Comparison of ENCODE assay signal across 38 cellular contexts in genomic region chr17:15779119-15779518, GRCh38. TPM values are rescaled to one million over a fixed set of nuclear protein-coding genes. Genes with fewer than 3 reads are reported as not detected.
"Had no signal": no experiment of that assay in that cellular context is flagged by ENCODE, and none has a peak within 500 bp of the region (broad histone marks: within the 10 kb centered on the region; RNA-seq: fewer than 3 reads in every experiment).

No MANE protein-coding gene starts in this region.

- H3K4me1 Mint-ChIP-seq: activated B cell treated with CpG ODN at 0.5 μM for 24 hours; activated T-helper 17 cell treated with anti-CD3 and anti-CD28 coated beads, Interleukin-2, amount 50 U/mL, for 72 hours had no signal

- ATAC-seq: activated CD8-positive, alpha-beta T cell treated with anti-CD3 and anti-CD28 coated beads for 36 hours; activated naive CD4-positive, alpha-beta T cell treated with anti-CD3 and anti-CD28 coated beads, Interleukin-2, amount 50 U/mL, for 72 hours; activated T-cell treated with anti-CD3 and anti-CD28 coated beads, Interleukin-2, amount 50 U/mL, for 4 hours; activated T-cell treated with anti-CD3 and anti-CD28 coated beads, Interleukin-2, amount 50 U/mL, for 72 hours; activated T-helper 17 cell treated with anti-CD3 and anti-CD28 coated beads, Interleukin-2, amount 50 U/mL, for 72 hours; body of pancreas had no signal

- H3K27ac Mint-ChIP-seq: activated B cell treated with CpG ODN at 0.5 μM for 24 hours; activated CD4-positive, alpha-beta memory T cell treated with anti-CD3 and anti-CD28 coated beads for 36 hours; activated CD4-positive, alpha-beta T cell treated with anti-CD3 and anti-CD28 coated beads, Interleukin-2, amount 10 ng/mL, durations not matched to agents 24 days and 14 days; activated CD8-positive, alpha-beta T cell treated with anti-CD3 and anti-CD28 coated beads for 36 hours; activated naive CD4-positive, alpha-beta T cell treated with anti-CD3 and anti-CD28 coated beads for 36 hours; activated naive CD4-positive, alpha-beta T cell treated with anti-CD3 and anti-CD28 coated beads, Interleukin-2, amount 50 U/mL, for 72 hours; activated naive CD8-positive, alpha-beta T cell treated with anti-CD3 and anti-CD28 coated beads for 36 hours; activated T-cell treated with anti-CD3 and anti-CD28 coated beads, Interleukin-2, amount 50 U/mL, for 72 hours; activated T-helper 1 cell treated with anti-CD3 and anti-CD28 coated beads, Interleukin-12 subunit alpha, Interleukin-12 subunit beta, Interleukin-2, Interleukin-4 antibody, amounts not matched to agents 30 ng/mL and 10 ng/mL and 1 ng/mL, durations not matched to agents 14 hours and 24 hours and 36 hours; activated T-helper 17 cell treated with anti-CD3 and anti-CD28 coated beads, Interleukin-2, amount 50 U/mL, for 72 hours; T-helper 1 cell treated with Interleukin-12 subunit alpha and Interleukin-12 subunit beta and Interleukin-4 antibody, amounts not matched to agents 30 μg/mL and 1 μg/mL, for 36 hours; T-helper 2 cell treated with Interferon-gamma antibody and Interleukin-4, amounts not matched to agents 5 μg/mL and 100 μg/mL, for 36 hours had no signal

- H3K27ac ChIP-seq: adrenal gland, body of pancreas, brain microvascular endothelial cell, breast epithelium, VCaP had no signal

- H3K9me3 ChIP-seq: adrenal gland, body of pancreas, breast epithelium had no signal

- H3K4me3 ChIP-seq: adrenal gland, body of pancreas, breast epithelium had no signal

- FAIRE-seq: astrocyte, TTC549 had no signal

- H3K36me3 ChIP-seq: adrenal gland, brain microvascular endothelial cell, breast epithelium had no signal

- H3K4me1 ChIP-seq: adrenal gland, body of pancreas, breast epithelium had no signal

- H3K27me3 ChIP-seq: adrenal gland, body of pancreas, brain microvascular endothelial cell, breast epithelium had no signal

- H3K4me3 Mint-ChIP-seq: activated B cell treated with CpG ODN at 0.5 μM for 24 hours; activated CD4-positive, alpha-beta memory T cell treated with anti-CD3 and anti-CD28 coated beads for 36 hours; activated CD4-positive, alpha-beta T cell treated with anti-CD3 and anti-CD28 coated beads, Interleukin-2, amount 10 ng/mL, durations not matched to agents 24 days and 14 days; activated CD8-positive, alpha-beta T cell treated with anti-CD3 and anti-CD28 coated beads for 36 hours; activated naive CD4-positive, alpha-beta T cell treated with anti-CD3 and anti-CD28 coated beads for 36 hours; activated naive CD8-positive, alpha-beta T cell treated with anti-CD3 and anti-CD28 coated beads for 36 hours; activated T-cell treated with anti-CD3 and anti-CD28 coated beads, Interleukin-2, amount 50 U/mL, for 4 hours; activated T-cell treated with anti-CD3 and anti-CD28 coated beads, Interleukin-2, amount 50 U/mL, for 72 hours; activated T-helper 1 cell treated with anti-CD3 and anti-CD28 coated beads, Interleukin-12 subunit alpha, Interleukin-12 subunit beta, Interleukin-2, Interleukin-4 antibody, amounts not matched to agents 30 ng/mL and 10 ng/mL and 1 ng/mL, durations not matched to agents 14 hours and 24 hours and 36 hours; activated T-helper 17 cell treated with anti-CD3 and anti-CD28 coated beads, Interleukin-2, amount 50 U/mL, for 72 hours; T-helper 1 cell treated with Interleukin-12 subunit alpha and Interleukin-12 subunit beta and Interleukin-4 antibody, amounts not matched to agents 30 μg/mL and 1 μg/mL, for 36 hours; T-helper 2 cell treated with Interferon-gamma antibody and Interleukin-4, amounts not matched to agents 5 μg/mL and 100 μg/mL, for 36 hours had no signal

- DNase-seq: activated B cell treated with CpG ODN at 0.5 μM for 24 hours; activated CD4-positive, alpha-beta memory T cell treated with anti-CD3 and anti-CD28 coated beads for 36 hours; activated CD4-positive, alpha-beta T cell treated with anti-CD3 and anti-CD28 coated beads for 4 hours; activated CD4-positive, alpha-beta T cell treated with anti-CD3 and anti-CD28 coated beads, Interleukin-2, amount 10 ng/mL, durations not matched to agents 24 days and 14 days; activated CD4-positive, alpha-beta T cell treated with anti-CD3 and anti-CD28 coated beads, Interleukin-2, amount 50 U/mL, for 1 hour; activated CD4-positive, alpha-beta T cell treated with anti-CD3 and anti-CD28 coated beads, Interleukin-2, amount 50 U/mL, for 4 hours; activated CD4-positive, CD25-positive, alpha-beta regulatory T cell treated with anti-CD3 and anti-CD28 coated beads, Interleukin-2, amount 50 U/mL, for 72 hours; activated CD8-positive, alpha-beta memory T cell treated with anti-CD3 and anti-CD28 coated beads, Interleukin-2, amount 50 U/mL, for 4 hours; activated CD8-positive, alpha-beta T cell treated with anti-CD3 and anti-CD28 coated beads for 36 hours; activated effector memory CD4-positive, alpha-beta T cell treated with anti-CD3 and anti-CD28 coated beads, Interleukin-2, amount 50 U/mL, for 16 hours; activated gamma-delta T cell treated with Interleukin-2 at 50 U/mL for 16 hours; activated naive CD4-positive, alpha-beta T cell; activated naive CD4-positive, alpha-beta T cell treated with anti-CD3 and anti-CD28 coated beads for 36 hours; activated naive CD4-positive, alpha-beta T cell treated with anti-CD3 and anti-CD28 coated beads, Interleukin-2, amount 50 U/mL, for 16 hours; activated naive CD8-positive, alpha-beta T cell treated with anti-CD3 and anti-CD28 coated beads for 36 hours; activated T-cell treated with anti-CD3 and anti-CD28 coated beads for 4 hours; activated T-cell treated with anti-CD3 and anti-CD28 coated beads, Interleukin-2, amount 50 U/mL, for 1 hour; activated T-cell treated with anti-CD3 and anti-CD28 coated beads, Interleukin-2, amount 50 U/mL, for 4 hours; activated T-cell treated with anti-CD3 and anti-CD28 coated beads, Interleukin-2, amount 50 U/mL, for 72 hours; adrenal gland; amniotic stem cell; aorta; body of pancreas; brain microvascular endothelial cell; central memory CD4-positive, alpha-beta T cell; T-helper 1 cell; T-helper 2 cell; T-helper 9 cell had no signal

RNA-seq across cellular contexts. Expression of gene TBC1D26, which starts 47.0 kb away (rescaled TPM):
- total RNA-seq: activated CD4-positive, alpha-beta T cell treated with anti-CD3 and anti-CD28 coated beads, Interleukin-2, amount 10 ng/mL, durations not matched to agents 24 days and 14 days; activated T-cell treated with anti-CD3 and anti-CD28 coated beads, Interleukin-2, amount 50 U/mL, for 4 hours; activated T-helper 1 cell treated with anti-CD3 and anti-CD28 coated beads, Interleukin-12 subunit alpha, Interleukin-12 subunit beta, Interleukin-2, Interleukin-4 antibody, amounts not matched to agents 30 ng/mL and 10 ng/mL and 1 ng/mL, durations not matched to agents 14 hours and 24 hours and 36 hours; adrenal gland; aorta; body of pancreas; cardiac septum had no signal
